In the genomic region with DNA sequence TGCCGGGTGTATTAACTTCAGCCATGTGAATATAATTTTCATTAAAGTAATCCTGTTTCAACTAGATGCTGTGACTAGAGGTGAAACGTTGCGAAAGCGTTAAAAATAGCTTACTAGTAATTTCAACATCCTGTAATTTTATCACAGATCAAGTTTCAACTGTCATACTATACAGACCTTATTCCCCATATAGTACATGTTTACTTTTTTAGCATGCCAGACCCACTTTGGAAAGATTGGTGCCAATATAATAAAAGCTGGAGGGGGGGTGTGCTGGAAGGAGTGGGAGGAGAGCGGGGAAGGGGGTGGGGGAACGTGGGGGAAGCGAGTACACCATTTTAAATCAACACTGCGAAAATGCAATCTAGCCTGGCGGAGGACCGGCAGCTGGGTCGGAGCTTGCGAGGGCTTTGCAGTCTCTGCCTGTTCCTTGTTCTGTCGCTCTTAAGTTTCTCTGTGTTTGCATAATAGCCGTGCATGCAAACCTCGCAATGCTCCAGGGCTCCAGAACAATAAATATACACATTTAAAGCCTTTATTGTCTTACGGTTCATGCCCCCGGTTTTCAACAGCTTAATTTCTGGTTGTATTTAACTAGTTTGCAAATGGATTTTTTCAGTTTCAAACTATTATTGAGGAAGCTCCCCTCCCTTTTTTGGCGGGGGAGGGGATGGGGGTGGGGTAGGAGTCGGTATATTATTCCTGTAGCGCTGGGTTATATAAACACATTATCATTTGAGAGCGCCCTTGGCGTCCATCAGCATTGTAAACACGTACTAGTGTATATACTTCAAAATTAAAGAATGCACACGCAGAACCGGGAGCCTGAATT, we compare ENCODE assay signal across 1 cellular context.
TF ChIP-seq lines count a peak whose summit lies in the region.

No MANE protein-coding gene starts in this region.

TF ChIP-seq in HepG2, 621 proteins besides CTCF, POLR2A, EP300 and RAD21 (continued from another document and continues in another):
- TF ChIP-seq SIX4 (CRISPR knock-in tag; IDR thresholded peaks at IDR 0.05) (peak; percentile 71; the same call in 1 of the 2 replicates), RBAK (CRISPR knock-in tag; IDR thresholded peaks at IDR 0.05) (no peak), GATAD2A (CRISPR knock-in tag; IDR thresholded peaks at IDR 0.05) (0 out of 2 replicates have a peak, but pooled peaks have one; percentile 10), ZMYM4 (CRISPR knock-in tag; IDR thresholded peaks at IDR 0.05) (no peak), HNRNPK (IDR thresholded peaks at IDR 0.05; ENCODE audit: low read depth, low read length, poor library complexity, severe bottlenecking) (peak; percentile 88), ERF (CRISPR knock-in tag; IDR thresholded peaks at IDR 0.05) (0 out of 2 replicates have a peak, but pooled peaks have one; percentile 19), CHD4 (IDR thresholded peaks at IDR 0.05; ENCODE audit: borderline replicate concordance, low read length) (no peak), U2AF2 (IDR thresholded peaks at IDR 0.05; ENCODE audit: low read depth, low read length) (no peak), NFIB (CRISPR knock-in tag; IDR thresholded peaks at IDR 0.05; ENCODE audit: borderline replicate concordance) (no peak), SP2 (CRISPR knock-in tag; IDR thresholded peaks at IDR 0.05) (no peak), ZKSCAN5 (CRISPR knock-in tag; IDR thresholded peaks at IDR 0.05) (no peak), ZNF251 (CRISPR knock-in tag; IDR thresholded peaks at IDR 0.05) (no peak), ZNF577 (CRISPR knock-in tag; IDR thresholded peaks at IDR 0.05; ENCODE audit: borderline replicate concordance, low read depth) (no peak), STAT5B (CRISPR knock-in tag; IDR thresholded peaks at IDR 0.05) (no peak), ZBTB7A (CRISPR knock-in tag; IDR thresholded peaks at IDR 0.05) (no peak), CENPX (CRISPR knock-in tag; IDR thresholded peaks at IDR 0.05) (no peak), PCBP1 (IDR thresholded peaks at IDR 0.05; ENCODE audit: borderline replicate concordance, low read depth, low read length) (no peak), PITX1 (CRISPR knock-in tag; IDR thresholded peaks at IDR 0.05) (no peak), DNMT1 (CRISPR knock-in tag; IDR thresholded peaks at IDR 0.05) (no peak), CEBPG (CRISPR knock-in tag; IDR thresholded peaks at IDR 0.05) (peak; percentile 50; the same call in 1 of the 2 replicates), SIX1 (CRISPR knock-in tag; IDR thresholded peaks at IDR 0.05; ENCODE audit: borderline replicate concordance) (peak; percentile 69; the same call in 1 of the 2 replicates), RAD51 (IDR thresholded peaks at IDR 0.05; ENCODE audit: borderline replicate concordance) (no peak), ZNF619 (CRISPR knock-in tag; IDR thresholded peaks at IDR 0.05) (no peak), SCMH1 (CRISPR knock-in tag; IDR thresholded peaks at IDR 0.05; ENCODE audit: borderline replicate concordance) (no peak), ZFP36L2 (CRISPR knock-in tag; IDR thresholded peaks at IDR 0.05) (no peak), ZNF264 (CRISPR knock-in tag; IDR thresholded peaks at IDR 0.05) (no peak), JARID2 (CRISPR knock-in tag; IDR thresholded peaks at IDR 0.05; ENCODE audit: insufficient replicate concordance) (no peak), ZNF7 (CRISPR knock-in tag; IDR thresholded peaks at IDR 0.05) (peak; percentile 67), SAP130 (CRISPR knock-in tag; IDR thresholded peaks at IDR 0.05; ENCODE audit: low read depth) (peak; percentile 9; the same call in 1 of the 2 replicates), NR3C1 (CRISPR knock-in tag; IDR thresholded peaks at IDR 0.05) (no peak), EED (CRISPR knock-in tag; IDR thresholded peaks at IDR 0.05) (no peak), ZSCAN25 (CRISPR knock-in tag; IDR thresholded peaks at IDR 0.05) (no peak), ATRX (CRISPR knock-in tag; IDR thresholded peaks at IDR 0.05; ENCODE audit: borderline replicate concordance) (no peak), KAT7 (CRISPR knock-in tag; IDR thresholded peaks at IDR 0.05; ENCODE audit: borderline replicate concordance) (no peak), TOPORS (CRISPR knock-in tag; IDR thresholded peaks at IDR 0.05) (no peak), RFX5 (IDR thresholded peaks at IDR 0.05; ENCODE audit: low read depth, low read length) (no peak), CEBPB (IDR thresholded peaks at IDR 0.05; ENCODE audit: borderline replicate concordance, low read depth, low read length) (peak; percentile 81), ZNF570 (CRISPR knock-in tag; IDR thresholded peaks at IDR 0.05; ENCODE audit: borderline replicate concordance) (no peak)
- TF ChIP-seq, protein P1, sequence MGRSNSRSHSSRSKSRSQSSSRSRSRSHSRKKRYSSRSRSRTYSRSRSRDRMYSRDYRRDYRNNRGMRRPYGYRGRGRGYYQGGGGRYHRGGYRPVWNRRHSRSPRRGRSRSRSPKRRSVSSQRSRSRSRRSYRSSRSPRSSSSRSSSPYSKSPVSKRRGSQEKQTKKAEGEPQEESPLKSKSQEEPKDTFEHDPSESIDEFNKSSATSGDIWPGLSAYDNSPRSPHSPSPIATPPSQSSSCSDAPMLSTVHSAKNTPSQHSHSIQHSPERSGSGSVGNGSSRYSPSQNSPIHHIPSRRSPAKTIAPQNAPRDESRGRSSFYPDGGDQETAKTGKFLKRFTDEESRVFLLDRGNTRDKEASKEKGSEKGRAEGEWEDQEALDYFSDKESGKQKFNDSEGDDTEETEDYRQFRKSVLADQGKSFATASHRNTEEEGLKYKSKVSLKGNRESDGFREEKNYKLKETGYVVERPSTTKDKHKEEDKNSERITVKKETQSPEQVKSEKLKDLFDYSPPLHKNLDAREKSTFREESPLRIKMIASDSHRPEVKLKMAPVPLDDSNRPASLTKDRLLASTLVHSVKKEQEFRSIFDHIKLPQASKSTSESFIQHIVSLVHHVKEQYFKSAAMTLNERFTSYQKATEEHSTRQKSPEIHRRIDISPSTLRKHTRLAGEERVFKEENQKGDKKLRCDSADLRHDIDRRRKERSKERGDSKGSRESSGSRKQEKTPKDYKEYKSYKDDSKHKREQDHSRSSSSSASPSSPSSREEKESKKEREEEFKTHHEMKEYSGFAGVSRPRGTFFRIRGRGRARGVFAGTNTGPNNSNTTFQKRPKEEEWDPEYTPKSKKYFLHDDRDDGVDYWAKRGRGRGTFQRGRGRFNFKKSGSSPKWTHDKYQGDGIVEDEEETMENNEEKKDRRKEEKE (IDR thresholded peaks at IDR 0.05), result no peak
- TF ChIP-seq, protein P2, sequence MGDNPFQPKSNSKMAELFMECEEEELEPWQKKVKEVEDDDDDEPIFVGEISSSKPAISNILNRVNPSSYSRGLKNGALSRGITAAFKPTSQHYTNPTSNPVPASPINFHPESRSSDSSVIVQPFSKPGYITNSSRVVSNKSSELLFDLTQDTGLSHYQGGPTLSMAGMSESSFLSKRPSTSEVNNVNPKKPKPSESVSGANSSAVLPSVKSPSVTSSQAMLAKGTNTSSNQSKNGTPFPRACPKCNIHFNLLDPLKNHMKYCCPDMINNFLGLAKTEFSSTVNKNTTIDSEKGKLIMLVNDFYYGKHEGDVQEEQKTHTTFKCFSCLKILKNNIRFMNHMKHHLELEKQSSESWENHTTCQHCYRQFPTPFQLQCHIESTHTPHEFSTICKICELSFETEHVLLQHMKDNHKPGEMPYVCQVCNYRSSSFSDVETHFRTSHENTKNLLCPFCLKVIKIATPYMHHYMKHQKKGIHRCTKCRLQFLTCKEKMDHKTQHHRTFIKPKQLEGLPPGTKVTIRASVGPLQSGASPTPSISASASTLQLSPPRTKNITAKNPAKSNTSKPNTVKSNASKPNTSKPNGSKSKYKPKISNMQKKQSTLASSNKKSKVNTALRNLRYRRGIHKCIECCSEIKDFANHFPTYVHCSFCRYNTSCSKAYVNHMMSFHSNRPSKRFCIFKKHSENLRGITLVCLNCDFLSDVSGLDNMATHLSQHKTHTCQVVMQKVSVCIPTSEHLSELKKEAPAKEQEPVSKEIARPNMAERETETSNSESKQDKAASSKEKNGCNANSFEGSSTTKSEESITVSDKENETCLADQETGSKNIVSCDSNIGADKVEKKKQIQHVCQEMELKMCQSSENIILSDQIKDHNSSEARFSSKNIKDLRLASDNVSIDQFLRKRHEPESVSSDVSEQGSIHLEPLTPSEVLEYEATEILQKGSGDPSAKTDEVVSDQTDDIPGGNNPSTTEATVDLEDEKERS (CRISPR knock-in tag; IDR thresholded peaks at IDR 0.05), result no peak
- TF ChIP-seq, protein P3, sequence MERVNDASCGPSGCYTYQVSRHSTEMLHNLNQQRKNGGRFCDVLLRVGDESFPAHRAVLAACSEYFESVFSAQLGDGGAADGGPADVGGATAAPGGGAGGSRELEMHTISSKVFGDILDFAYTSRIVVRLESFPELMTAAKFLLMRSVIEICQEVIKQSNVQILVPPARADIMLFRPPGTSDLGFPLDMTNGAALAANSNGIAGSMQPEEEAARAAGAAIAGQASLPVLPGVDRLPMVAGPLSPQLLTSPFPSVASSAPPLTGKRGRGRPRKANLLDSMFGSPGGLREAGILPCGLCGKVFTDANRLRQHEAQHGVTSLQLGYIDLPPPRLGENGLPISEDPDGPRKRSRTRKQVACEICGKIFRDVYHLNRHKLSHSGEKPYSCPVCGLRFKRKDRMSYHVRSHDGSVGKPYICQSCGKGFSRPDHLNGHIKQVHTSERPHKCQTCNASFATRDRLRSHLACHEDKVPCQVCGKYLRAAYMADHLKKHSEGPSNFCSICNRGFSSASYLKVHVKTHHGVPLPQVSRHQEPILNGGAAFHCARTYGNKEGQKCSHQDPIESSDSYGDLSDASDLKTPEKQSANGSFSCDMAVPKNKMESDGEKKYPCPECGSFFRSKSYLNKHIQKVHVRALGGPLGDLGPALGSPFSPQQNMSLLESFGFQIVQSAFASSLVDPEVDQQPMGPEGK (CRISPR knock-in tag; IDR thresholded peaks at IDR 0.05), result 0 out of 2 replicates have a peak, but pooled peaks have one; percentile 25
- TF ChIP-seq, protein P4, sequence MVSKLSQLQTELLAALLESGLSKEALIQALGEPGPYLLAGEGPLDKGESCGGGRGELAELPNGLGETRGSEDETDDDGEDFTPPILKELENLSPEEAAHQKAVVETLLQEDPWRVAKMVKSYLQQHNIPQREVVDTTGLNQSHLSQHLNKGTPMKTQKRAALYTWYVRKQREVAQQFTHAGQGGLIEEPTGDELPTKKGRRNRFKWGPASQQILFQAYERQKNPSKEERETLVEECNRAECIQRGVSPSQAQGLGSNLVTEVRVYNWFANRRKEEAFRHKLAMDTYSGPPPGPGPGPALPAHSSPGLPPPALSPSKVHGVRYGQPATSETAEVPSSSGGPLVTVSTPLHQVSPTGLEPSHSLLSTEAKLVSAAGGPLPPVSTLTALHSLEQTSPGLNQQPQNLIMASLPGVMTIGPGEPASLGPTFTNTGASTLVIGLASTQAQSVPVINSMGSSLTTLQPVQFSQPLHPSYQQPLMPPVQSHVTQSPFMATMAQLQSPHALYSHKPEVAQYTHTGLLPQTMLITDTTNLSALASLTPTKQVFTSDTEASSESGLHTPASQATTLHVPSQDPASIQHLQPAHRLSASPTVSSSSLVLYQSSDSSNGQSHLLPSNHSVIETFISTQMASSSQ (IDR thresholded peaks at IDR 0.05; ENCODE audit: low read depth), result no peak
- TF ChIP-seq, protein P4 (CRISPR knock-in tag; IDR thresholded peaks at IDR 0.05; ENCODE audit: borderline replicate concordance), result no peak
- TF ChIP-seq, protein P5, sequence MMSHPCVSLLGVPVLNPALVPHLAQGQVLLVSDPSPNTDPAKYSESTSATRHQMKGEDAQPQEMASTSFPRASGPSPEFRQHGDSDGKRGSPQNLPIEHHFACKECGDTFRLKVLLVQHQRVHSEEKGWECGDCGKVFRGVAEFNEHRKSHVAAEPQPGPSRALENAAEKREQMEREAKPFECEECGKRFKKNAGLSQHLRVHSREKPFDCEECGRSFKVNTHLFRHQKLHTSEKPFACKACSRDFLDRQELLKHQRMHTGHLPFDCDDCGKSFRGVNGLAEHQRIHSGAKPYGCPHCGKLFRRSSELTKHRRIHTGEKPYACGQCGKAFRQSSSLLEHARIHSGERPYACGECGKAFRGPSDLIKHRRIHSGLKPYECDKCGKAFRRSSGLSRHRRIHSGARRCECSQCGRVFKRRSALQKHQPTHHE (CRISPR knock-in tag; IDR thresholded peaks at IDR 0.05; ENCODE audit: borderline replicate concordance), result no peak
- TF ChIP-seq, protein P6, sequence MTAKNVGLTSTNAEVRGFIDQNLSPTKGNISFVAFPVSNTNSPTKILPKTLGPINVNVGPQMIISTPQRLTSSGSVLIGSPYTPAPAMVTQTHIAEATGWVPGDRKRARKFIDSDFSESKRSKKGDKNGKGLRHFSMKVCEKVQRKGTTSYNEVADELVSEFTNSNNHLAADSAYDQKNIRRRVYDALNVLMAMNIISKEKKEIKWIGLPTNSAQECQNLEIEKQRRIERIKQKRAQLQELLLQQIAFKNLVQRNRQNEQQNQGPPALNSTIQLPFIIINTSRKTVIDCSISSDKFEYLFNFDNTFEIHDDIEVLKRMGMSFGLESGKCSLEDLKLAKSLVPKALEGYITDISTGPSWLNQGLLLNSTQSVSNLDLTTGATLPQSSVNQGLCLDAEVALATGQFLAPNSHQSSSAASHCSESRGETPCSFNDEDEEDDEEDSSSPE (CRISPR knock-in tag; IDR thresholded peaks at IDR 0.05), result no peak
- TF ChIP-seq, protein P7, sequence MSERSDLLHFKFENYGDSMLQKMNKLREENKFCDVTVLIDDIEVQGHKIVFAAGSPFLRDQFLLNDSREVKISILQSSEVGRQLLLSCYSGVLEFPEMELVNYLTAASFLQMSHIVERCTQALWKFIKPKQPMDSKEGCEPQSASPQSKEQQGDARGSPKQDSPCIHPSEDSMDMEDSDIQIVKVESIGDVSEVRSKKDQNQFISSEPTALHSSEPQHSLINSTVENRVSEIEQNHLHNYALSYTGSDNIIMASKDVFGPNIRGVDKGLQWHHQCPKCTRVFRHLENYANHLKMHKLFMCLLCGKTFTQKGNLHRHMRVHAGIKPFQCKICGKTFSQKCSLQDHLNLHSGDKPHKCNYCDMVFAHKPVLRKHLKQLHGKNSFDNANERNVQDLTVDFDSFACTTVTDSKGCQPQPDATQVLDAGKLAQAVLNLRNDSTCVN (CRISPR knock-in tag; IDR thresholded peaks at IDR 0.05; ENCODE audit: borderline replicate concordance), result no peak
- TF ChIP-seq, protein P8, sequence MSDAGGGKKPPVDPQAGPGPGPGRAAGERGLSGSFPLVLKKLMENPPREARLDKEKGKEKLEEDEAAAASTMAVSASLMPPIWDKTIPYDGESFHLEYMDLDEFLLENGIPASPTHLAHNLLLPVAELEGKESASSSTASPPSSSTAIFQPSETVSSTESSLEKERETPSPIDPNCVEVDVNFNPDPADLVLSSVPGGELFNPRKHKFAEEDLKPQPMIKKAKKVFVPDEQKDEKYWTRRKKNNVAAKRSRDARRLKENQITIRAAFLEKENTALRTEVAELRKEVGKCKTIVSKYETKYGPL (CRISPR knock-in tag; IDR thresholded peaks at IDR 0.05), result no peak
